Comparison of ENCODE assay signal across 29 cellular contexts in the genomic region with DNA sequence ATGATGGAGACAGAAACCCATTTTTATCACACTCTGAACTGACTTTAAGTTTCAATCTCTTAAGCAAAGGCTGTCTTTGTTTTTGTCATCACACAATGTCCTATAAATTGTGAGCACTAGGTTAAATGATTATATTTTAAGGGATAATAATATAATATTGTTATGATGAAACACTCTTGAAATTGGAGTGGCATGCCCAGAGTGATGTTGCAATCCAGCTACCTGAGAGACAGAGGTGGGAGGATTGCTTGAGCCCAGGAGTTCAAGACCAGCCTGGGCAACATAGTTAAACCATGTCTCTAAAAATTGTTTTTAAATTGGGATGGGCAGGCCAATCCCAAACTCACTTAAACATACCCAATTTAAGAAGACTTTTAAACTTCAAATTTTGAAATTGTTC.
"Had no signal": no experiment of that assay in that cellular context is flagged by ENCODE, and none has a peak within 500 bp of the region (broad histone marks: within the 10 kb centered on the region; RNA-seq: fewer than 3 reads in every experiment).

No MANE protein-coding gene starts in this region.

- FAIRE-seq: colon, endometrium, endothelial cell of umbilical vein, frontal cortex had no signal

- H3K27me3 ChIP-seq: colonic mucosa, dorsolateral prefrontal cortex, esophagus squamous epithelium, foreskin keratinocyte, gastrocnemius medialis, gastroesophageal sphincter, heart left ventricle, heart right ventricle had no signal

- H3K27ac Mint-ChIP-seq: dendritic cell treated with granulocyte-macrophage colony-stimulating factor and Interleukin-4, amounts not matched to agents 40 ng/mL and 50 ng/mL, for 4 days; effector memory CD8-positive, alpha-beta T cell; endodermal cell had no signal

- H3K9me3 Mint-ChIP-seq: dendritic cell treated with granulocyte-macrophage colony-stimulating factor and Interleukin-4, amounts not matched to agents 40 ng/mL and 50 ng/mL, for 4 days; endodermal cell had no signal

- H3K4me3 Mint-ChIP-seq: dendritic cell treated with granulocyte-macrophage colony-stimulating factor and Interleukin-4, amounts not matched to agents 40 ng/mL and 50 ng/mL, for 4 days; effector memory CD8-positive, alpha-beta T cell; endodermal cell had no signal

- H3K9me3 ChIP-seq: colonic mucosa, esophagus muscularis mucosa, esophagus squamous epithelium, gastrocnemius medialis, gastroesophageal sphincter, heart left ventricle, heart right ventricle had no signal

- H3K36me3 ChIP-seq: colonic mucosa, esophagus muscularis mucosa, esophagus squamous epithelium, gastrocnemius medialis, gastroesophageal sphincter, heart left ventricle, heart right ventricle had no signal

- ATAC-seq: effector memory CD8-positive, alpha-beta T cell; esophagus mucosa; foreskin keratinocyte; gastrocnemius medialis; gastroesophageal sphincter had no signal

- H3K27me3 Mint-ChIP-seq: dendritic cell treated with granulocyte-macrophage colony-stimulating factor and Interleukin-4, amounts not matched to agents 40 ng/mL and 50 ng/mL, for 4 days had no signal

- DNase-seq: colonic mucosa; cortex of kidney; dermis blood vessel endothelial cell; dorsolateral prefrontal cortex; effector CD4-positive, alpha-beta T cell; effector CD8-positive, alpha-beta T cell; effector memory CD4-positive, alpha-beta T cell; effector memory CD8-positive, alpha-beta T cell; endodermal cell; erythroblast; esophagus squamous epithelium; foreskin fibroblast; foreskin keratinocyte; foreskin melanocyte; gastrocnemius medialis; glutamatergic neuron; head of caudate nucleus; heart left ventricle; heart right ventricle had no signal

- H3K4me1 ChIP-seq: colonic mucosa, esophagus muscularis mucosa, esophagus squamous epithelium, foreskin keratinocyte, gastroesophageal sphincter had no signal

- H3K4me3 ChIP-seq: colonic mucosa, coronary artery, dorsolateral prefrontal cortex, esophagus muscularis mucosa, esophagus squamous epithelium, gastrocnemius medialis, gastroesophageal sphincter, heart left ventricle, heart right ventricle had no signal

- H3K27ac ChIP-seq: colonic mucosa, coronary artery, dorsolateral prefrontal cortex, epithelial cell of prostate, esophagus muscularis mucosa, esophagus squamous epithelium, foreskin keratinocyte, gastrocnemius medialis, gastroesophageal sphincter, heart right ventricle had no signal
